ENCODE assay signal across 25 cellular contexts in genomic region chr2:130313812-130314334, GRCh38.
"Had no signal": no experiment of that assay in that cellular context is flagged by ENCODE, and none has a peak within 500 bp of the region (broad histone marks: within the 10 kb centered on the region; RNA-seq: fewer than 3 reads in every experiment).

No MANE protein-coding gene starts in this region.

- H3K4me1 Mint-ChIP-seq: immature natural killer cell; mesothelial cell of epicardium; naive B cell; natural killer cell; neural progenitor cell; stimulated activated effector memory CD8-positive, alpha-beta T cell treated with anti-CD3 and anti-CD28 coated beads, Interleukin-12 subunit alpha, Interleukin-12 subunit beta, amount 100 ng/mL, for 72 hours had no signal

- H3K9me3 ChIP-seq: left ventricle myocardium inferior, ovary, right atrium auricular region, suprapubic skin, thoracic aorta, tibial artery, upper lobe of right lung, uterus had no signal

- H3K4me2 ChIP-seq: neural progenitor cell had no signal

- H3K4me3 Mint-ChIP-seq: immature natural killer cell; mesothelial cell of epicardium; naive B cell; natural killer cell; nephron progenitor cell; neural progenitor cell; stimulated activated effector memory CD8-positive, alpha-beta T cell treated with anti-CD3 and anti-CD28 coated beads, Interleukin-12 subunit alpha, Interleukin-12 subunit beta, amount 100 ng/mL, for 72 hours; stimulated activated naive CD8-positive, alpha-beta T cell treated with anti-CD3 and anti-CD28 coated beads, Interleukin-15, Interleukin-2, amounts not matched to agents 100 ng/mL and 50 ng/mL, for 24 hours had no signal

- H3K36me3 Mint-ChIP-seq: immature natural killer cell; mesothelial cell of epicardium; naive B cell; natural killer cell; neural progenitor cell; stimulated activated effector memory CD8-positive, alpha-beta T cell treated with anti-CD3 and anti-CD28 coated beads, Interleukin-12 subunit alpha, Interleukin-12 subunit beta, amount 100 ng/mL, for 72 hours had no signal

- H3K4me3 ChIP-seq: left ventricle myocardium inferior, lung, neural progenitor cell, ovary, right atrium auricular region, skin epidermis, suprapubic skin, thoracic aorta, tibial artery, upper lobe of right lung, uterus had no signal

- H3K27ac ChIP-seq: left ventricle myocardium inferior, neural progenitor cell, ovary, right atrium auricular region, skin epidermis, suprapubic skin, thoracic aorta, tibial artery, upper lobe of right lung, uterus had no signal

- H3K36me3 ChIP-seq: left ventricle myocardium inferior, neural progenitor cell, ovary, right atrium auricular region, suprapubic skin, thoracic aorta, tibial artery, upper lobe of right lung, uterus had no signal

- H2AFZ ChIP-seq: neural progenitor cell had no signal

- ATAC-seq: natural killer cell; sciatic nerve; stimulated activated effector memory CD8-positive, alpha-beta T cell treated with anti-CD3 and anti-CD28 coated beads, Interleukin-12 subunit alpha, Interleukin-12 subunit beta, amount 100 ng/mL, for 72 hours; upper lobe of right lung had no signal

- H3K9ac ChIP-seq: neural progenitor cell had no signal

- H3K9me3 Mint-ChIP-seq: immature natural killer cell; mesothelial cell of epicardium; naive B cell; natural killer cell; nephron progenitor cell; neural progenitor cell; stimulated activated effector memory CD8-positive, alpha-beta T cell treated with anti-CD3 and anti-CD28 coated beads, Interleukin-12 subunit alpha, Interleukin-12 subunit beta, amount 100 ng/mL, for 72 hours; stimulated activated naive CD8-positive, alpha-beta T cell treated with anti-CD3 and anti-CD28 coated beads, Interleukin-15, Interleukin-2, amounts not matched to agents 100 ng/mL and 50 ng/mL, for 24 hours had no signal

- H3K27me3 ChIP-seq: ovary, right atrium auricular region, suprapubic skin, upper lobe of right lung, uterus had no signal

- H3K4me1 ChIP-seq: neural progenitor cell, right atrium auricular region, suprapubic skin, tibial artery, upper lobe of right lung, uterus had no signal

- DNase-seq: hypothalamus; immature natural killer cell; left ventricle myocardium inferior; mesendoderm; naive B cell; natural killer cell; nephron progenitor cell; ovary; stimulated activated CD4-positive, alpha-beta T cell treated with anti-CD3 and anti-CD28 coated beads, Interleukin-4, amount 100 ng/mL, for 24 hours; stimulated activated naive CD4-positive, alpha-beta T cell; tibial artery; trophoblast cell; upper lobe of right lung; uterus had no signal

- H3K27ac Mint-ChIP-seq: immature natural killer cell; mesothelial cell of epicardium; naive B cell; natural killer cell; nephron progenitor cell; neural progenitor cell; progenitor cell of endocrine pancreas; stimulated activated effector memory CD8-positive, alpha-beta T cell treated with anti-CD3 and anti-CD28 coated beads, Interleukin-12 subunit alpha, Interleukin-12 subunit beta, amount 100 ng/mL, for 72 hours; stimulated activated naive CD8-positive, alpha-beta T cell treated with anti-CD3 and anti-CD28 coated beads, Interleukin-15, Interleukin-2, amounts not matched to agents 100 ng/mL and 50 ng/mL, for 24 hours had no signal
